Comparison of ENCODE assay signal across 11 cellular contexts in genomic region chr16:53080345-53081031, GRCh38. TPM values are rescaled to one million over a fixed set of nuclear protein-coding genes. Genes with fewer than 3 reads are reported as not detected.
DNase-seq lines count a peak whose midpoint lies in the region; ATAC-seq, FAIRE-seq and TF ChIP-seq lines count a peak whose summit lies in the region.
"Had no signal": no experiment of that assay in that cellular context is flagged by ENCODE, and none has a peak within 500 bp of the region (broad histone marks: within the 10 kb centered on the region; RNA-seq: fewer than 3 reads in every experiment).

No MANE protein-coding gene starts in this region.

- H3K9me3 Mint-ChIP-seq in activated CD4-positive, alpha-beta memory T cell treated with anti-CD3 and anti-CD28 coated beads, Interleukin-2, amount 10 ng/mL, durations not matched to agents 7 days and 5 days: no peaks in the 10 kb centered on the region
- H3K9me3 Mint-ChIP-seq: stimulated activated naive CD8-positive, alpha-beta T cell treated with anti-CD3 and anti-CD28 coated beads, Interleukin-15, Interleukin-2, amounts not matched to agents 100 ng/mL and 50 ng/mL, for 24 hours had no signal

- TF ChIP-seq RAD21 in K562 (CRISPR knock-in tag; conservative IDR thresholded peaks at IDR 0.05 in 1 of 2, IDR thresholded peaks at IDR 0.05 in 1 of 2): no peak

- 69% methylated on average over 8 of the region's 8 CpGs for WGBS in K562 (ENCODE audit: insufficient coverage, low coverage, missing lambda C conversion rate)

- H3K4me2 ChIP-seq in K562 (ENCODE audit: insufficient read depth, low read length): no peak overlapping the region
- H3K4me2 ChIP-seq in keratinocyte (ENCODE audit: control insufficient read depth, extremely low read depth, insufficient read depth, low read depth, low read length): peak overlapping the region; percentile 80

- H3K4me1 ChIP-seq in K562 (replicated peaks in 1 of 2; ENCODE audit: control insufficient read depth in 2 of 2, insufficient read depth in 2 of 2, low read length in 2 of 2) (peaks cover 5 to 50% of the 10 kb centered on the region in 2 experiments; a peak in 3 of 5 replicates), keratinocyte (ENCODE audit: control insufficient read depth, extremely low read depth, insufficient read depth, low read length) (peaks cover 60% of the 10 kb centered on the region)

- H3K36me3 ChIP-seq in K562 (ENCODE audit: control insufficient read depth, insufficient read depth, low read length): peaks cover 14% of the 10 kb centered on the region; the same call in 2 of the 3 replicates
- no peaks in the 10 kb centered on the region for H3K36me3 ChIP-seq in keratinocyte (ENCODE audit: control insufficient read depth in 2 of 2, extremely low read depth in 1 of 2, insufficient read depth in 2 of 2, low read length in 2 of 2)

- H3K4me3 Mint-ChIP-seq in activated CD4-positive, alpha-beta memory T cell treated with anti-CD3 and anti-CD28 coated beads, Interleukin-2, amount 10 ng/mL, durations not matched to agents 7 days and 5 days: no peak overlapping the region
- H3K4me3 Mint-ChIP-seq: stimulated activated naive CD8-positive, alpha-beta T cell treated with anti-CD3 and anti-CD28 coated beads, Interleukin-15, Interleukin-2, amounts not matched to agents 100 ng/mL and 50 ng/mL, for 24 hours had no signal

- peaks cover 3% of the 10 kb centered on the region for H3K4me1 Mint-ChIP-seq in activated CD4-positive, alpha-beta memory T cell treated with anti-CD3 and anti-CD28 coated beads, Interleukin-2, amount 10 ng/mL, durations not matched to agents 7 days and 5 days

- dilution Hi-C loops in keratinocyte (cut with MboI; ENCODE audit: extremely low pct_ligation_motif_present, low sequenced_read_pairs): no loop called here

- H3K4me3 ChIP-seq in K562 (no peak overlapping the region), keratinocyte (ENCODE audit: control insufficient read depth in 2 of 3, extremely low read depth in 1 of 3, insufficient read depth in 2 of 3, low read depth in 1 of 3, low read length in 3 of 3) (peak overlapping the region in 2 of 3 experiments; percentile 12 to 32), skin epidermis (no peak overlapping the region)

- no peak for FAIRE-seq in K562 (lab: Jason Lieb, UNC)
- peak; percentile 83 for FAIRE-seq in keratinocyte (lab: Jason Lieb, UNC)
- FAIRE-seq: endometrium, RCC 7860 had no signal

- H3K27ac ChIP-seq in K562 (ENCODE audit: extremely low read depth, low read depth, low read length) (0 out of 3 replicates have a peak overlapping the region, but pooled peaks have one; percentile 28), keratinocyte (ENCODE audit: control insufficient read depth, insufficient read depth, low read length) (peak overlapping the region; percentile 82), skin epidermis (peak overlapping the region in 20 of 21 experiments; percentile 37 to 87 (median 76))

- no peaks in the 10 kb centered on the region; the same call in 1 of the 2 replicates for H4K20me1 ChIP-seq in K562 (replicated peaks; ENCODE audit: control insufficient read depth, insufficient read depth, low read length)
- no peaks in the 10 kb centered on the region for H4K20me1 ChIP-seq in keratinocyte (ENCODE audit: control insufficient read depth, extremely low read depth, insufficient read depth, low read length)

- POLR2A ChIA-PET in K562 (lab: Yijun Ruan, JAX): interaction anchor here (0.6 to 1.7 kb wide), 2 partner anchors 12 to 25 kb away, joined by 3 to 7 read pairs; no protein-coding TSS in a partner anchor
- POLR2A ChIA-PET in activated CD4-positive, alpha-beta memory T cell treated with anti-CD3 and anti-CD28 coated beads, Interleukin-2, amount 10 ng/mL, durations not matched to agents 7 days and 5 days (lab: Charles Lee): no interaction called here

- ATAC-seq in K562: peak; percentile 12; the same call in 1 of the 3 replicates
- no peak for ATAC-seq in HG02759 (IDR thresholded peaks at IDR 0.05; ENCODE audit: unreplicated experiment)
- no peak for ATAC-seq in GM18909 (IDR thresholded peaks at IDR 0.05; ENCODE audit: poor library complexity, unreplicated experiment)

- no peaks in the 10 kb centered on the region for H3K27me3 Mint-ChIP-seq in activated CD4-positive, alpha-beta memory T cell treated with anti-CD3 and anti-CD28 coated beads, Interleukin-2, amount 10 ng/mL, durations not matched to agents 7 days and 5 days
- H3K27me3 Mint-ChIP-seq: stimulated activated naive CD8-positive, alpha-beta T cell treated with anti-CD3 and anti-CD28 coated beads, Interleukin-15, Interleukin-2, amounts not matched to agents 100 ng/mL and 50 ng/mL, for 24 hours had no signal

- intact Hi-C loops in K562 (cut with micrococcal nuclease): no loop called here

- peaks cover 5% of the 10 kb centered on the region for H3K36me3 Mint-ChIP-seq in activated CD4-positive, alpha-beta memory T cell treated with anti-CD3 and anti-CD28 coated beads, Interleukin-2, amount 10 ng/mL, durations not matched to agents 7 days and 5 days (ENCODE audit: low read depth)

- CTCF ChIA-PET in K562 (lab: Yijun Ruan, JAX; ENCODE audit: low intra/inter-chr PET ratio): no interaction called here
- CTCF ChIA-PET in activated CD4-positive, alpha-beta memory T cell treated with anti-CD3 and anti-CD28 coated beads, Interleukin-2, amount 10 ng/mL, durations not matched to agents 7 days and 5 days (lab: Charles Lee): no interaction called here

- TF ChIP-seq EP300 in K562 (IDR thresholded peaks at IDR 0.05; ENCODE audit: low read length): no peak

- no peak overlapping the region for H3K27ac Mint-ChIP-seq in activated CD4-positive, alpha-beta memory T cell treated with anti-CD3 and anti-CD28 coated beads, Interleukin-2, amount 10 ng/mL, durations not matched to agents 7 days and 5 days
- H3K27ac Mint-ChIP-seq: stimulated activated naive CD8-positive, alpha-beta T cell treated with anti-CD3 and anti-CD28 coated beads, Interleukin-15, Interleukin-2, amounts not matched to agents 100 ng/mL and 50 ng/mL, for 24 hours had no signal

- TF ChIP-seq POLR2A in K562 (conservative IDR thresholded peaks at IDR 0.05): no peak

- H3K27me3 ChIP-seq in K562 (ENCODE audit: control insufficient read depth in 2 of 2, insufficient read depth in 2 of 2, low read length in 2 of 2) (no peaks in the 10 kb centered on the region), keratinocyte (ENCODE audit: control insufficient read depth, extremely low read depth, insufficient read depth, low read length) (no peaks in the 10 kb centered on the region)

- H3K9me3 ChIP-seq in K562 (replicated peaks; ENCODE audit: control insufficient read depth, insufficient read depth, low read depth, low read length) (no peaks in the 10 kb centered on the region; the same call in 1 of the 2 replicates), keratinocyte (ENCODE audit: control insufficient read depth, low read depth, low read length) (no peaks in the 10 kb centered on the region)

- H3K79me2 ChIP-seq in K562 (ENCODE audit: control insufficient read depth, insufficient read depth, low read length) (peaks cover 76% of the 10 kb centered on the region), keratinocyte (ENCODE audit: control insufficient read depth, insufficient read depth, low read length) (peaks cover 16% of the 10 kb centered on the region)

- in situ Hi-C loops in K562 (cut with MboI): no loop called here

- H2AFZ ChIP-seq in K562 (ENCODE audit: low read depth, low read length): no peak overlapping the region
- H2AFZ ChIP-seq in keratinocyte (ENCODE audit: control insufficient read depth, low read length): peak overlapping the region; percentile 34

- DNase-seq in GOT3 (lab: John Stamatoyannopoulos, UW) (peak; percentile 33), K562 (ENCODE audit: extremely low read depth in 1 of 4, low spot score in 3 of 4) (no peak), keratinocyte (ENCODE audit: low read depth, low spot score) (peak; percentile 60), GF-D8 (lab: John Stamatoyannopoulos, UW) (no peak)
- no peak for DNase-seq in activated CD4-positive, alpha-beta memory T cell treated with anti-CD3 and anti-CD28 coated beads, Interleukin-2, amount 10 ng/mL, durations not matched to agents 7 days and 5 days

- TF ChIP-seq CTCF in K562 (IDR thresholded peaks at IDR 0.05 in 2 of 3, conservative IDR thresholded peaks at IDR 0.05 in 1 of 3; ENCODE audit: insufficient read depth in 2 of 3, low read depth in 1 of 3, low read length in 3 of 3): no peak
- TF ChIP-seq CTCF in keratinocyte (optimal IDR thresholded peaks at IDR 0.05 in 1 of 3, IDR thresholded peaks at IDR 0.05 in 1 of 3, conservative IDR thresholded peaks at IDR 0.05 in 1 of 3; ENCODE audit: extremely low read depth in 1 of 3, insufficient read depth in 2 of 3, low read length in 3 of 3): no peak

- H3K9ac ChIP-seq in K562 (ENCODE audit: insufficient read depth in 1 of 2, low read depth in 2 of 2, low read length in 2 of 2): no peak overlapping the region
- H3K9ac ChIP-seq in keratinocyte (ENCODE audit: control insufficient read depth, extremely low read depth, insufficient read depth, low read length): peak overlapping the region; percentile 65

- no TSS peak for BruUV-seq in K562 (replicated peaks; lab: Mats Ljungman, UMichigan)

- H3K9me1 ChIP-seq in K562 (ENCODE audit: control insufficient read depth, insufficient read depth, low read length): no peaks in the 10 kb centered on the region
- no peaks in the 10 kb centered on the region for H3K9me1 ChIP-seq in keratinocyte (ENCODE audit: control insufficient read depth, extremely low read depth, insufficient read depth, low read length)

RNA-seq across cellular contexts. Expression of gene CHD9, which starts 25.7 kb away (rescaled TPM):
- 65.0 and 350 TPM in 2 replicates for total RNA-seq in K562 (2011; cell fraction: chromatin; rRNA removed; ENCODE audit: low replicate concordance)
- 31.9 and 54.3 TPM in 2 replicates for total RNA-seq in K562 (2011; cell fraction: nucleolus; rRNA removed)
- total RNA-seq in K562 (2011; cell fraction: nucleoplasm; rRNA removed): 103 and 111 TPM in 2 replicates
- total RNA-seq in K562 (2014; rRNA removed): 22.0 and 32.0 TPM in 2 replicates
- 58.1 and 65.4 TPM in 2 replicates for total RNA-seq in K562 (2014; rRNA removed; fragmentation: Illumina TruSeq; extraction: Trizol)
- total RNA-seq in K562 (2015; rRNA removed; fragmentation: Illumina TruSeq; extraction: Trizol): 49.1 and 54.0 TPM in 2 replicates
- total RNA-seq in K562 (2021): 38.8 and 40.7 TPM in 2 replicates
- 33.9 and 41.6 TPM in 2 replicates for polyA plus RNA-seq in K562 (2011; rRNA removed)
- polyA plus RNA-seq in K562 (2011; cell fraction: cytosol; rRNA removed): 6.7 and 13.4 TPM in 2 replicates
- 31.4 and 44.3 TPM in 2 replicates for polyA plus RNA-seq in K562 (2011; cell fraction: nucleus; rRNA removed)
- polyA plus RNA-seq in K562 (2012): 20.4 and 21.2 TPM in 2 replicates
- polyA plus RNA-seq in K562 (2014; fragmentation: Illumina TruSeq; extraction: Trizol): 25.6 and 29.0 TPM in 2 replicates
- polyA plus RNA-seq in K562 (2014; fragmentation: Nextera tagmentation; extraction: Ambion mirVana): 10 to 100 TPM; 33.7 to 69.3 TPM
- polyA plus RNA-seq in K562 (2014; rRNA removed): 26.1 and 40.6 TPM in 2 replicates
- polyA minus RNA-seq in K562 (2011; rRNA and poly(A)+ RNA removed): 179 and 246 TPM in 2 replicates
- polyA minus RNA-seq in K562 (2011; cell fraction: cytosol; rRNA and poly(A)+ RNA removed): 23.1 and 25.2 TPM in 2 replicates
- polyA minus RNA-seq in K562 (2011; cell fraction: nucleus; rRNA and poly(A)+ RNA removed): 89.8 and 176 TPM in 2 replicates
- polyA plus RNA-seq in keratinocyte: 18.5 to 32.8 TPM (median 24.7 TPM) in 3 replicates
- 66.4 TPM for polyA plus RNA-seq in keratinocyte (2011; ENCODE audit: low read depth)
- 7.3 and 17.0 TPM in 2 replicates for polyA plus RNA-seq in keratinocyte (2011; cell fraction: cytosol; rRNA removed)
- 40.9 and 55.0 TPM in 2 replicates for polyA plus RNA-seq in keratinocyte (2011; cell fraction: nucleus; rRNA removed)
- polyA plus RNA-seq in keratinocyte (2012; ENCODE audit: low replicate concordance): 13.0 and 14.7 TPM in 2 replicates
- 10.3 to 146 TPM (median 105 TPM) in 3 replicates for polyA minus RNA-seq in keratinocyte
- polyA minus RNA-seq in keratinocyte (2011; cell fraction: cytosol; rRNA and poly(A)+ RNA removed): 11.5 TPM
- 64.3 and 116 TPM in 2 replicates for polyA minus RNA-seq in keratinocyte (2011; cell fraction: nucleus; rRNA and poly(A)+ RNA removed)
- total RNA-seq in activated CD4-positive, alpha-beta memory T cell treated with anti-CD3 and anti-CD28 coated beads, Interleukin-2, amount 10 ng/mL, durations not matched to agents 7 days and 5 days: 10 to 100 TPM; 21.6 to 23.8 TPM

RNA-seq across cellular contexts. Expression of gene CHD9NB, which starts 27.8 kb away (rescaled TPM):
- total RNA-seq in K562 (2011; cell fraction: chromatin; rRNA removed; ENCODE audit: low replicate concordance): not detected in 2 replicates
- not detected in 2 replicates for total RNA-seq in K562 (2011; cell fraction: nucleolus; rRNA removed)
- not detected in 2 replicates for total RNA-seq in K562 (2011; cell fraction: nucleoplasm; rRNA removed)
- total RNA-seq in K562 (2014; rRNA removed): not detected in 2 replicates
- 0.07 TPM in 1 of 2 replicates, not detected in the other for total RNA-seq in K562 (2014; rRNA removed; fragmentation: Illumina TruSeq; extraction: Trizol)
- total RNA-seq in K562 (2015; rRNA removed; fragmentation: Illumina TruSeq; extraction: Trizol): not detected in 2 replicates
- 0.13 TPM in 1 of 2 replicates, not detected in the other for total RNA-seq in K562 (2021)
- polyA plus RNA-seq in K562 (2011; rRNA removed): not detected in 2 replicates
- not detected in 2 replicates for polyA plus RNA-seq in K562 (2011; cell fraction: cytosol; rRNA removed)
- polyA plus RNA-seq in K562 (2011; cell fraction: nucleus; rRNA removed): 0.07 TPM in 1 of 2 replicates, not detected in the other
- polyA plus RNA-seq in K562 (2012): 0.10 TPM in 1 of 2 replicates, not detected in the other
- 0.10 and 0.29 TPM in 2 replicates for polyA plus RNA-seq in K562 (2014; fragmentation: Illumina TruSeq; extraction: Trizol)
- under 1 TPM in 1 of 2 experiments, not detected in 1; 0.06 TPM for polyA plus RNA-seq in K562 (2014; fragmentation: Nextera tagmentation; extraction: Ambion mirVana)
- 0.19 TPM in 1 of 2 replicates, not detected in the other for polyA plus RNA-seq in K562 (2014; rRNA removed)
- polyA minus RNA-seq in K562 (2011; rRNA and poly(A)+ RNA removed): not detected in 2 replicates
- polyA minus RNA-seq in K562 (2011; cell fraction: cytosol; rRNA and poly(A)+ RNA removed): not detected in 2 replicates
- polyA minus RNA-seq in K562 (2011; cell fraction: nucleus; rRNA and poly(A)+ RNA removed): not detected in 2 replicates
- 0.53 to 0.89 TPM (median 0.64 TPM) in 3 replicates for polyA plus RNA-seq in keratinocyte
- polyA plus RNA-seq in keratinocyte (2011; ENCODE audit: low read depth): 0.21 TPM
- 0.75 and 0.82 TPM in 2 replicates for polyA plus RNA-seq in keratinocyte (2011; cell fraction: cytosol; rRNA removed)
- polyA plus RNA-seq in keratinocyte (2011; cell fraction: nucleus; rRNA removed): 2.1 TPM in 2 replicates
- polyA plus RNA-seq in keratinocyte (2012; ENCODE audit: low replicate concordance): 0.79 and 1.3 TPM in 2 replicates
- 0.73 to 1.8 TPM (median 1.1 TPM) in 3 replicates for polyA minus RNA-seq in keratinocyte
- not detected for polyA minus RNA-seq in keratinocyte (2011; cell fraction: cytosol; rRNA and poly(A)+ RNA removed)
- polyA minus RNA-seq in keratinocyte (2011; cell fraction: nucleus; rRNA and poly(A)+ RNA removed): 0.74 and 1.6 TPM in 2 replicates
- under 1 TPM; 0.28 to 0.33 TPM for total RNA-seq in activated CD4-positive, alpha-beta memory T cell treated with anti-CD3 and anti-CD28 coated beads, Interleukin-2, amount 10 ng/mL, durations not matched to agents 7 days and 5 days

Comparison
In these comparisons a context has a peak if more than half of its experiments do, and no peak if none do; other contexts are left out.
1. DNase-seq: peak in GOT3 (single experiment) and keratinocyte (single experiment); none in K562 (0 of 4), activated CD4-positive, alpha-beta memory T cell treated with anti-CD3 and anti-CD28 coated beads, Interleukin-2, amount 10 ng/mL, durations not matched to agents 7 days and 5 days (single experiment) and GF-D8 (single experiment).
2. H3K27ac ChIP-seq: peak in every context shown above with its lines; median percentile 82 in keratinocyte; 76 in skin epidermis; 28 in K562.
3. H3K4me3 ChIP-seq: peak in keratinocyte (2 of 3); none in K562 (single experiment) and skin epidermis (0 of 7).